ENCODE assay signal across 16 cellular contexts in the genomic region with DNA sequence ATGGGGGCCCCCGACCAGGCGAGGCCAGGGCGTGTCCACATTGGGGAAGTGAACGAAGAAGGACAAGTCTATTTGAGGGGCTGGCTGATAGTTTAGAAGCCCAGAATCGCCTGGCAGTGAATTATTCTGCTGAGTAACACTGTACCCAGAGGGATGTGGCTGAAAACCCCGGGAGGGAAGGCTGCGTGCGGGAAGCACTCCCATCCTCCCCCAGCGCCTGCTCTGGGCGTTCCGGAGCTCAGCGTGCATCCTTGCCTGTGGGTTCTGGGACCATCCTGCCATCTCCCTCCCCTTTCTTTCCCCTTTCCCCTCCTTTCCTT.
DNase-seq lines count a peak whose midpoint lies in the region; ATAC-seq lines count a peak whose summit lies in the region.
"Had no signal": no experiment of that assay in that cellular context is flagged by ENCODE, and none has a peak within 500 bp of the region (broad histone marks: within the 10 kb centered on the region; RNA-seq: fewer than 3 reads in every experiment).

No MANE protein-coding gene starts in this region.

- H2AFZ ChIP-seq in trophoblast cell (ENCODE audit: insufficient read depth, low read length, poor library complexity): no peak overlapping the region

- H2AK5ac ChIP-seq in trophoblast cell (ENCODE audit: low read length): no peak overlapping the region

- H3K4me3 ChIP-seq in trophoblast cell (ENCODE audit: low read depth, low read length) (no peak overlapping the region), aorta (ENCODE audit: low read length in 2 of 2) (no peak overlapping the region)
- H3K4me3 ChIP-seq: cardiac muscle cell had no signal

- H3K18ac ChIP-seq in trophoblast cell (ENCODE audit: low read length): no peak overlapping the region

- ATAC-seq in Right ventricle myocardium inferior: peak; percentile 22
- no peak for ATAC-seq in left ventricle myocardium superior
- ATAC-seq in aorta (ENCODE audit: low FRiP score): peak; percentile 19
- ATAC-seq: activated T-cell treated with anti-CD3 and anti-CD28 coated beads, Interleukin-2, amount 50 U/mL, for 4 hours; SK-N-SH treated with all-trans-retinoic acid at 6 μM for 48 hours had no signal

- DNase-seq in Right ventricle myocardium inferior (ENCODE audit: missing footprints): no peak
- no peak for DNase-seq in left ventricle myocardium superior
- peak; percentile 45 for DNase-seq in fibroblast of peridontal ligament (ENCODE audit: extremely low read depth)
- no peak for DNase-seq in trophoblast cell
- no peak for DNase-seq in aorta
- no peak for DNase-seq in NCI-H1436 (lab: John Stamatoyannopoulos, UW)
- no peak for DNase-seq in SK-N-DZ (ENCODE audit: low spot score)
- DNase-seq in ureter (ENCODE audit: low spot score): no peak
- DNase-seq: activated T-cell treated with anti-CD3 and anti-CD28 coated beads, Interleukin-2, amount 50 U/mL, for 4 hours; DMS153; kidney; NCI-H1436 treated with DMSO at 0.1 percent for 48 hours; NCI-H82; stimulated activated CD4-positive, alpha-beta T cell treated with anti-CD3 and anti-CD28 coated beads, Interleukin-4, amount 100 ng/mL, for 1 hour had no signal

- WGBS in trophoblast cell (ENCODE audit: extremely low coverage, insufficient coverage, insufficient read length): no CpG with 5 or more reads among the region's 12 CpGs
- WGBS in aorta, 2 donors: 22 to 28% methylated on average over 12 of the region's 12 CpGs

- H3K4me1 ChIP-seq in trophoblast cell (ENCODE audit: control insufficient read depth in 1 of 2, insufficient read depth in 2 of 2, low read length in 2 of 2) (peaks cover 19 to 24% of the 10 kb centered on the region in 2 experiments), aorta (ENCODE audit: control insufficient read depth in 1 of 2, insufficient read depth in 2 of 2, low read length in 2 of 2) (peaks cover 0 to 3% of the 10 kb centered on the region in 2 donors)

- no peak overlapping the region for H2BK12ac ChIP-seq in trophoblast cell (ENCODE audit: low read length)

- H4K8ac ChIP-seq in trophoblast cell (ENCODE audit: low read depth, low read length): no peak overlapping the region

- no peak overlapping the region for H3K27ac ChIP-seq in trophoblast cell (ENCODE audit: low read depth, low read length)
- peak overlapping the region in 1 of 2 donors; percentile 86 for H3K27ac ChIP-seq in aorta (ENCODE audit: low read depth in 1 of 2, low read length in 2 of 2)
- H3K27ac ChIP-seq: cardiac muscle cell had no signal

- no peak overlapping the region for H4K12ac ChIP-seq in trophoblast cell (ENCODE audit: low read depth, low read length)

- H3K79me2 ChIP-seq in trophoblast cell (ENCODE audit: control insufficient read depth, insufficient read depth, low read length, poor library complexity): no peaks in the 10 kb centered on the region

- H3K4me2 ChIP-seq in trophoblast cell (ENCODE audit: low read length): no peak overlapping the region

- H3K27me3 ChIP-seq in trophoblast cell (ENCODE audit: insufficient read depth, low read length) (no peaks in the 10 kb centered on the region), aorta (ENCODE audit: control insufficient read depth in 1 of 2, insufficient read depth in 2 of 2, low read length in 1 of 2) (no peaks in the 10 kb centered on the region)
- H3K27me3 ChIP-seq: cardiac muscle cell had no signal

- H3K23ac ChIP-seq in trophoblast cell (ENCODE audit: low read length): no peak overlapping the region

- peaks cover 7% of the 10 kb centered on the region for H3K79me1 ChIP-seq in trophoblast cell (ENCODE audit: low read length)

- H3K36me3 ChIP-seq in trophoblast cell (ENCODE audit: control insufficient read depth in 1 of 2, insufficient read depth in 2 of 2, low read length in 2 of 2) (no peaks in the 10 kb centered on the region), aorta (ENCODE audit: control insufficient read depth in 1 of 2, insufficient read depth in 2 of 2, low read length in 1 of 2) (no peaks in the 10 kb centered on the region)
- H3K36me3 ChIP-seq: cardiac muscle cell had no signal

- H2BK5ac ChIP-seq in trophoblast cell (ENCODE audit: low read depth, low read length, poor library complexity): no peak overlapping the region

- H3K9ac ChIP-seq in trophoblast cell (ENCODE audit: low read length): no peak overlapping the region

- H3K9me3 ChIP-seq in trophoblast cell (ENCODE audit: insufficient read depth, low read depth, low read length): peaks cover 3% of the 10 kb centered on the region
- H3K9me3 ChIP-seq in aorta (ENCODE audit: control insufficient read depth, low read length): no peaks in the 10 kb centered on the region

- peak overlapping the region; percentile 9 for H2BK120ac ChIP-seq in trophoblast cell (ENCODE audit: insufficient read depth, low read length, poor library complexity)

- peak overlapping the region; percentile 56 for H4K91ac ChIP-seq in trophoblast cell (ENCODE audit: low read depth, low read length)

- no peak overlapping the region for H3K4ac ChIP-seq in trophoblast cell (ENCODE audit: low read depth, low read length)

- H3K14ac ChIP-seq in trophoblast cell (ENCODE audit: low read length): peak overlapping the region; percentile 0

- intact Hi-C loops in Right ventricle myocardium inferior (cut with DNase I): no loop called here
- intact Hi-C loops in left ventricle myocardium superior (cut with micrococcal nuclease): no loop called here
- intact Hi-C loops in aorta (cut with DNase I): no loop called here
